In the genomic region with DNA sequence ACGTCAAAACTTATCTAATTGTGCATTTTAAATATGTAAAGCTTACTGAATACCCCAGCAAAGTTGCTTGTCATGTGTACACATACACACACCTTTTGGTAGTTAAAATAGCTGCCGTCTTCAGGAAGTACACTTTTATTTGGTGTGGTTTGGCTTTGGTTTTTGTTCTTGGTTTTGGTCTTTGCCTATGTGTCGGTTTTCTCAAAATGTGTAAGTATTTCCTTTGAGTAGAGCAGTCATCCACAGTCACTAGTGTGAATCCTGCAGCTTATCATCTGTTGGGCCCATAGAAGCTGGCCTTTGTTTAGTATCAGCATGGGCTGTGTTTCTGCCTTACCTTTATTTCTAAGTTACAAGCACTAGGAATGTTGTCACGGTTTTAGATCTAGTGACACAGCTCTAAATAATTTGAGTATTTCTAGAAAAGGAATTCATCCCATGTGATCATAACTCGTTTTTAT, we compare ENCODE assay signal across 9 cellular contexts. TPM values are rescaled to one million over a fixed set of nuclear protein-coding genes. Genes with fewer than 3 reads are reported as not detected.
A peak's percentile ranks its signal among the peaks of the same experiment; 100 is the strongest.
DNase-seq lines count a peak whose midpoint lies in the region; ATAC-seq, FAIRE-seq and TF ChIP-seq lines count a peak whose summit lies in the region.
"Had no signal": no experiment of that assay in that cellular context is flagged by ENCODE, and none has a peak within 500 bp of the region (broad histone marks: within the 10 kb centered on the region; RNA-seq: fewer than 3 reads in every experiment).

No MANE protein-coding gene starts in this region.

- H3K27ac ChIP-seq in keratinocyte (ENCODE audit: control insufficient read depth, insufficient read depth, low read length) (peak overlapping the region; percentile 94), thyroid gland (peak overlapping the region; percentile 48 to 80 (median 59))

- peak overlapping the region; percentile 60 for H3K27ac Mint-ChIP-seq in activated T-helper 2 cell treated with anti-CD3 and anti-CD28 coated beads, Interferon-gamma antibody, Interleukin-2, Interleukin-4, amounts not matched to agents 10 μg/mL and 5 μg/mL and 100 μg/mL, durations not matched to agents 14 hours and 24 hours and 36 hours

- WGBS in thyroid gland, 2 donors = 22 to 23% methylated on average over 5 of the region's 5 CpGs

- H3K4me3 ChIP-seq in BJ (ENCODE audit: low read depth, low read length) (peak overlapping the region; percentile 69), keratinocyte (ENCODE audit: control insufficient read depth in 2 of 3, extremely low read depth in 1 of 3, insufficient read depth in 2 of 3, low read depth in 1 of 3, low read length in 3 of 3) (peak overlapping the region; percentile 70 to 84 (median 80)), thyroid gland (replicated peaks in 1 of 3) (peak overlapping the region in 2 of 3 donors; percentile 40 to 52)

- peak overlapping the region; percentile 96 for H3K4me2 ChIP-seq in keratinocyte (ENCODE audit: control insufficient read depth, extremely low read depth, insufficient read depth, low read depth, low read length)

- H3K27me3 Mint-ChIP-seq in activated T-helper 2 cell treated with anti-CD3 and anti-CD28 coated beads, Interferon-gamma antibody, Interleukin-2, Interleukin-4, amounts not matched to agents 10 μg/mL and 5 μg/mL and 100 μg/mL, durations not matched to agents 14 hours and 24 hours and 36 hours (ENCODE audit: low read depth) = no peaks in the 10 kb centered on the region

- dilution Hi-C loops in keratinocyte (cut with MboI; ENCODE audit: extremely low pct_ligation_motif_present, low sequenced_read_pairs) = no loop called here

- H3K36me3 ChIP-seq in BJ (ENCODE audit: control insufficient read depth, insufficient read depth, low read length) (peaks cover 2% of the 10 kb centered on the region; the same call in 1 of the 2 replicates), keratinocyte (ENCODE audit: control insufficient read depth in 2 of 2, extremely low read depth in 1 of 2, insufficient read depth in 2 of 2, low read length in 2 of 2) (peaks cover 5 to 9% of the 10 kb centered on the region in 2 experiments), thyroid gland (no peaks in the 10 kb centered on the region)

- peaks cover 81% of the 10 kb centered on the region for H3K79me2 ChIP-seq in keratinocyte (ENCODE audit: control insufficient read depth, insufficient read depth, low read length)

- H3K4me3 Mint-ChIP-seq in activated T-helper 2 cell treated with anti-CD3 and anti-CD28 coated beads, Interferon-gamma antibody, Interleukin-2, Interleukin-4, amounts not matched to agents 10 μg/mL and 5 μg/mL and 100 μg/mL, durations not matched to agents 14 hours and 24 hours and 36 hours (ENCODE audit: low read depth) = peak overlapping the region; percentile 89

- peaks cover 53% of the 10 kb centered on the region for H3K4me1 Mint-ChIP-seq in activated T-helper 2 cell treated with anti-CD3 and anti-CD28 coated beads, Interferon-gamma antibody, Interleukin-2, Interleukin-4, amounts not matched to agents 10 μg/mL and 5 μg/mL and 100 μg/mL, durations not matched to agents 14 hours and 24 hours and 36 hours (ENCODE audit: low read depth)

- FAIRE-seq in keratinocyte (lab: Jason Lieb, UNC) = peak; percentile 61

- no peaks in the 10 kb centered on the region for H4K20me1 ChIP-seq in keratinocyte (ENCODE audit: control insufficient read depth, extremely low read depth, insufficient read depth, low read length)

- no peaks in the 10 kb centered on the region for H3K9me3 Mint-ChIP-seq in activated T-helper 2 cell treated with anti-CD3 and anti-CD28 coated beads, Interferon-gamma antibody, Interleukin-2, Interleukin-4, amounts not matched to agents 10 μg/mL and 5 μg/mL and 100 μg/mL, durations not matched to agents 14 hours and 24 hours and 36 hours

- H3K27me3 ChIP-seq in BJ (ENCODE audit: control insufficient read depth, insufficient read depth, low read length) (no peaks in the 10 kb centered on the region), keratinocyte (ENCODE audit: control insufficient read depth, extremely low read depth, insufficient read depth, low read length) (no peaks in the 10 kb centered on the region), thyroid gland (no peaks in the 10 kb centered on the region)

- no peak for TF ChIP-seq CTCF in BJ (IDR thresholded peaks at IDR 0.05; ENCODE audit: insufficient read depth, low read depth, low read length)
- no peak for TF ChIP-seq CTCF in keratinocyte (optimal IDR thresholded peaks at IDR 0.05 in 1 of 3, IDR thresholded peaks at IDR 0.05 in 1 of 3, conservative IDR thresholded peaks at IDR 0.05 in 1 of 3; ENCODE audit: extremely low read depth in 1 of 3, insufficient read depth in 2 of 3, low read length in 3 of 3)
- no peak for TF ChIP-seq CTCF in thyroid gland (IDR thresholded peaks at IDR 0.05)

- ATAC-seq in GM19328 (IDR thresholded peaks at IDR 0.05; ENCODE audit: unreplicated experiment) = peak; percentile 52
- peak; percentile 51 for ATAC-seq in HG03378 (IDR thresholded peaks at IDR 0.05; ENCODE audit: unreplicated experiment)

- POLR2A ChIA-PET in BJ (lab: Charles Lee) = interaction anchor here (0.5 to 0.6 kb wide), 2 partner anchors 9 to 118 kb away, joined by 3 to 4 read pairs; no protein-coding TSS in a partner anchor

- DNase-seq in BJ (ENCODE audit: low read depth) (no peak), keratinocyte (ENCODE audit: low read depth, low spot score) (no peak), thyroid gland (no peak), HPDE6-E6E7 (ENCODE audit: extremely low spot score) (no peak)
- peak; percentile 23 for DNase-seq in activated T-helper 2 cell treated with anti-CD3 and anti-CD28 coated beads, Interferon-gamma antibody, Interleukin-2, Interleukin-4, amounts not matched to agents 10 μg/mL and 5 μg/mL and 100 μg/mL, durations not matched to agents 14 hours and 24 hours and 36 hours (ENCODE audit: low spot score)
- no peak for DNase-seq in stimulated activated CD4-positive, alpha-beta T cell treated with anti-CD3 and anti-CD28 coated beads, Interleukin-4, amount 100 ng/mL, for 24 hours

- H3K36me3 Mint-ChIP-seq in activated T-helper 2 cell treated with anti-CD3 and anti-CD28 coated beads, Interferon-gamma antibody, Interleukin-2, Interleukin-4, amounts not matched to agents 10 μg/mL and 5 μg/mL and 100 μg/mL, durations not matched to agents 14 hours and 24 hours and 36 hours (ENCODE audit: low read depth) = peaks cover 24% of the 10 kb centered on the region

- peak overlapping the region; percentile 90 for H3K9ac ChIP-seq in keratinocyte (ENCODE audit: control insufficient read depth, extremely low read depth, insufficient read depth, low read length)

- H3K4me1 ChIP-seq in keratinocyte (ENCODE audit: control insufficient read depth, extremely low read depth, insufficient read depth, low read length) (peaks cover 12% of the 10 kb centered on the region), thyroid gland (peaks cover 19 to 41% of the 10 kb centered on the region in 2 donors)

- no peak overlapping the region for H2AFZ ChIP-seq in keratinocyte (ENCODE audit: control insufficient read depth, low read length)

- CTCF ChIA-PET in BJ (lab: Yijun Ruan, JAX) = interaction anchor here (0.9 to 17.5 kb wide), 5 partner anchors 12 to 179 kb away, joined by 3 to 493 read pairs (median 7); no protein-coding TSS in a partner anchor

- TF ChIP-seq POLR2A in thyroid gland (IDR thresholded peaks at IDR 0.05) = peak in 1 of 2 donors; percentile 49

- no peaks in the 10 kb centered on the region for H3K9me3 ChIP-seq in keratinocyte (ENCODE audit: control insufficient read depth, low read depth, low read length)
- no peaks in the 10 kb centered on the region for H3K9me3 ChIP-seq in thyroid gland

- intact Hi-C loops in activated T-helper 2 cell treated with anti-CD3 and anti-CD28 coated beads, Interferon-gamma antibody, Interleukin-2, Interleukin-4, amounts not matched to agents 10 μg/mL and 5 μg/mL and 100 μg/mL, durations not matched to agents 14 hours and 24 hours and 36 hours (cut with micrococcal nuclease) = loop anchor here (1.0 to 10.0 kb wide), 7 partner anchors 105 to 623 kb away; a partner anchor contains a TSS
- intact Hi-C loops in thyroid gland (cut with DNase I) = loop anchor here (2.0 to 10.0 kb wide), 2 partner anchors 175 to 427 kb away; no protein-coding TSS in a partner anchor

- no peaks in the 10 kb centered on the region for H3K9me1 ChIP-seq in keratinocyte (ENCODE audit: control insufficient read depth, extremely low read depth, insufficient read depth, low read length)

RNA-seq across cellular contexts. Expression of a gene that starts 35.3 kb away (rescaled TPM):
- polyA plus RNA-seq in BJ (2011; rRNA removed) (62.5 and 70.1 TPM in 2 replicates), keratinocyte (129 to 233 TPM (median 214 TPM) in 3 replicates)
- polyA minus RNA-seq in BJ (2011; rRNA and poly(A)+ RNA removed) = 103 and 151 TPM in 2 replicates
- total RNA-seq in activated T-helper 2 cell treated with anti-CD3 and anti-CD28 coated beads, Interferon-gamma antibody, Interleukin-2, Interleukin-4, amounts not matched to agents 10 μg/mL and 5 μg/mL and 100 μg/mL, durations not matched to agents 14 hours and 24 hours and 36 hours = 41.3 and 43.3 TPM in 2 replicates
- polyA plus RNA-seq in keratinocyte (2011; ENCODE audit: low read depth) = 36.9 TPM
- 93.0 and 144 TPM in 2 replicates for polyA plus RNA-seq in keratinocyte (2011; cell fraction: cytosol; rRNA removed)
- 96.8 and 100 TPM in 2 replicates for polyA plus RNA-seq in keratinocyte (2011; cell fraction: nucleus; rRNA removed)
- 50.5 and 127 TPM in 2 replicates for polyA plus RNA-seq in keratinocyte (2012; ENCODE audit: low replicate concordance)
- polyA minus RNA-seq in keratinocyte = 148 to 294 TPM (median 162 TPM) in 3 replicates
- polyA minus RNA-seq in keratinocyte (2011; cell fraction: cytosol; rRNA and poly(A)+ RNA removed) = 227 TPM
- 90.2 and 144 TPM in 2 replicates for polyA minus RNA-seq in keratinocyte (2011; cell fraction: nucleus; rRNA and poly(A)+ RNA removed)
- 100 to 1,000 TPM in 2 of 4 donors, 10 to 100 TPM in 2; 50.9 to 151 (median 112) TPM for total RNA-seq in thyroid gland

RNA-seq across cellular contexts. Expression of a gene that starts 43.0 kb away (rescaled TPM):
- polyA plus RNA-seq in BJ (2011; rRNA removed) (not detected in 2 replicates), keratinocyte (1.5 to 2.6 TPM (median 2.6 TPM) in 3 replicates)
- polyA minus RNA-seq in BJ (2011; rRNA and poly(A)+ RNA removed) = not detected in 2 replicates
- not detected in 2 replicates for total RNA-seq in activated T-helper 2 cell treated with anti-CD3 and anti-CD28 coated beads, Interferon-gamma antibody, Interleukin-2, Interleukin-4, amounts not matched to agents 10 μg/mL and 5 μg/mL and 100 μg/mL, durations not matched to agents 14 hours and 24 hours and 36 hours
- polyA plus RNA-seq in keratinocyte (2011; ENCODE audit: low read depth) = not detected
- polyA plus RNA-seq in keratinocyte (2011; cell fraction: cytosol; rRNA removed) = 1.2 and 1.4 TPM in 2 replicates
- 2.1 TPM in 2 replicates for polyA plus RNA-seq in keratinocyte (2011; cell fraction: nucleus; rRNA removed)
- 0.10 and 1.9 TPM in 2 replicates for polyA plus RNA-seq in keratinocyte (2012; ENCODE audit: low replicate concordance)
- 2.8 to 2.9 TPM in 2 of 3 replicates, not detected in the other for polyA minus RNA-seq in keratinocyte
- not detected for polyA minus RNA-seq in keratinocyte (2011; cell fraction: cytosol; rRNA and poly(A)+ RNA removed)
- 0.74 and 0.93 TPM in 2 replicates for polyA minus RNA-seq in keratinocyte (2011; cell fraction: nucleus; rRNA and poly(A)+ RNA removed)
- 1 to 10 TPM in 1 of 4 donors, under 1 TPM in 1, not detected in 2; 0.33 to 1.1 TPM for total RNA-seq in thyroid gland

RNA-seq across cellular contexts. Expression of a gene that starts 51.7 kb away (rescaled TPM):
- polyA plus RNA-seq in BJ (2011; rRNA removed) (not detected in 2 replicates), keratinocyte (5.7 to 11.4 TPM (median 7.3 TPM) in 3 replicates)
- not detected in 2 replicates for polyA minus RNA-seq in BJ (2011; rRNA and poly(A)+ RNA removed)
- not detected in 2 replicates for total RNA-seq in activated T-helper 2 cell treated with anti-CD3 and anti-CD28 coated beads, Interferon-gamma antibody, Interleukin-2, Interleukin-4, amounts not matched to agents 10 μg/mL and 5 μg/mL and 100 μg/mL, durations not matched to agents 14 hours and 24 hours and 36 hours
- 251 TPM for polyA plus RNA-seq in keratinocyte (2011; ENCODE audit: low read depth)
- 2.1 and 5.6 TPM in 2 replicates for polyA plus RNA-seq in keratinocyte (2011; cell fraction: cytosol; rRNA removed)
- polyA plus RNA-seq in keratinocyte (2011; cell fraction: nucleus; rRNA removed) = 5.2 and 5.9 TPM in 2 replicates
- 19.1 and 439 TPM in 2 replicates for polyA plus RNA-seq in keratinocyte (2012; ENCODE audit: low replicate concordance)
- polyA minus RNA-seq in keratinocyte = 0.39 to 0.66 TPM in 2 of 3 replicates, not detected in the other
- polyA minus RNA-seq in keratinocyte (2011; cell fraction: cytosol; rRNA and poly(A)+ RNA removed) = 4.0 TPM
- polyA minus RNA-seq in keratinocyte (2011; cell fraction: nucleus; rRNA and poly(A)+ RNA removed) = 4.1 and 6.1 TPM in 2 replicates
- total RNA-seq in thyroid gland = not detected
- total RNA-seq: RPMI7951 had no signal
